Comparison of ENCODE assay signal across 28 cellular contexts in genomic region chr1:180603223-180603849, GRCh38. TPM values are rescaled to one million over a fixed set of nuclear protein-coding genes. Genes with fewer than 3 reads are reported as not detected.
"Had no signal": no experiment of that assay in that cellular context is flagged by ENCODE, and none has a peak within 500 bp of the region (broad histone marks: within the 10 kb centered on the region; RNA-seq: fewer than 3 reads in every experiment).

No MANE protein-coding gene starts in this region.

- H3K27me3 ChIP-seq: testis, transverse colon had no signal

- H3K4me3 ChIP-seq: lower lobe of right lung, skin epidermis, testis, transverse colon had no signal

- H3K4me1 ChIP-seq: lower lobe of right lung, testis had no signal

- H3K36me3 ChIP-seq: lower lobe of right lung, transverse colon had no signal

- H3K9me3 ChIP-seq: lower lobe of right lung, testis, transverse colon had no signal

- H3K27ac ChIP-seq: lower lobe of right lung, skin epidermis, testis, transverse colon had no signal

- DNase-seq: activated CD4-positive, alpha-beta T cell treated with anti-CD3 and anti-CD28 coated beads for 36 hours; activated CD4-positive, CD25-positive, alpha-beta regulatory T cell; activated CD8-positive, alpha-beta memory T cell treated with anti-CD3 and anti-CD28 coated beads, Interleukin-2, amount 10 ng/mL, durations not matched to agents 7 days and 5 days; activated CD8-positive, alpha-beta T cell treated with anti-CD3 and anti-CD28 coated beads, Interleukin-2, amount 10 ng/mL, durations not matched to agents 7 days and 5 days; activated naive CD4-positive, alpha-beta T cell; activated T-cell treated with anti-CD3 and anti-CD28 coated beads for 4 hours; activated T-cell treated with anti-CD3 and anti-CD28 coated beads, Interleukin-2, amount 50 U/mL, for 72 hours; cortex of kidney; foreskin fibroblast; head of caudate nucleus; lower lobe of right lung; mesenchymal stem cell; naive thymus-derived CD8-positive, alpha-beta T cell; occipital lobe; stimulated activated CD4-positive, alpha-beta T cell treated with anti-CD3 and anti-CD28 coated beads, Interleukin-12 subunit alpha, Interleukin-12 subunit beta, amount 100 ng/mL, for 4 hours; stimulated activated CD4-positive, alpha-beta T cell treated with anti-CD3 and anti-CD28 coated beads, Interleukin-4, amount 100 ng/mL, for 1 hour; stimulated activated naive CD8-positive, alpha-beta T cell treated with anti-CD3 and anti-CD28 coated beads, Interleukin-15, Interleukin-2, amounts not matched to agents 100 U/mL and 50 U/mL, for 24 hours; T-helper 1 cell; testis; transverse colon had no signal

- FAIRE-seq: endothelial cell of umbilical vein, urothelium cell line had no signal

- ATAC-seq: activated CD4-positive, alpha-beta T cell treated with anti-CD3 and anti-CD28 coated beads for 36 hours; activated CD8-positive, alpha-beta memory T cell treated with anti-CD3 and anti-CD28 coated beads, Interleukin-2, amount 10 ng/mL, durations not matched to agents 7 days and 5 days; activated CD8-positive, alpha-beta T cell treated with anti-CD3 and anti-CD28 coated beads, Interleukin-2, amount 10 ng/mL, durations not matched to agents 7 days and 5 days; activated naive CD4-positive, alpha-beta T cell treated with anti-CD3 and anti-CD28 coated beads, Interleukin-2, amount 50 U/mL, for 72 hours; activated T-cell treated with anti-CD3 and anti-CD28 coated beads, Interleukin-2, amount 50 U/mL, for 72 hours; lower lobe of right lung; naive thymus-derived CD8-positive, alpha-beta T cell; sciatic nerve; stimulated activated naive CD8-positive, alpha-beta T cell treated with anti-CD3 and anti-CD28 coated beads, Interleukin-15, Interleukin-2, amounts not matched to agents 100 U/mL and 50 U/mL, for 24 hours had no signal

RNA-seq across cellular contexts. Expression of gene OVAAL, which starts 44.6 kb away (rescaled TPM):
- total RNA-seq: activated CD4-positive, alpha-beta T cell treated with anti-CD3 and anti-CD28 coated beads for 36 hours; activated CD8-positive, alpha-beta memory T cell treated with anti-CD3 and anti-CD28 coated beads, Interleukin-2, amount 10 ng/mL, durations not matched to agents 7 days and 5 days; activated CD8-positive, alpha-beta T cell treated with anti-CD3 and anti-CD28 coated beads, Interleukin-2, amount 10 ng/mL, durations not matched to agents 7 days and 5 days; activated naive CD4-positive, alpha-beta T cell treated with anti-CD3 and anti-CD28 coated beads, Interleukin-2, amount 50 U/mL, for 72 hours; activated T-cell treated with anti-CD3 and anti-CD28 coated beads, Interleukin-2, amount 50 U/mL, for 72 hours; chondrocyte; endothelial cell of umbilical vein; lower lobe of right lung; naive thymus-derived CD8-positive, alpha-beta T cell; neural crest cell; occipital lobe; sciatic nerve; testis had no signal
- polyA plus RNA-seq: esophagus; naive thymus-derived CD8-positive, alpha-beta T cell had no signal
